7 cellular contexts compared by ENCODE assay signal in genomic region chr13:32045963-32046785, GRCh38. TPM values are rescaled to one million over a fixed set of nuclear protein-coding genes. Genes with fewer than 3 reads are reported as not detected.
DNase-seq lines count a peak whose midpoint lies in the region; ATAC-seq lines count a peak whose summit lies in the region.

No MANE protein-coding gene starts in this region.

- intact Hi-C loops in dendritic cell treated with granulocyte-macrophage colony-stimulating factor and Interleukin-4, amounts not matched to agents 40 ng/mL and 50 ng/mL, for 4 days (cut with micrococcal nuclease), result loop anchor here (5.0 kb wide), 1 partner anchor 71 kb away; no protein-coding TSS in a partner anchor
- intact Hi-C loops in naive thymus-derived CD4-positive, alpha-beta T cell (cut with micrococcal nuclease), result loop anchor here (1.0 to 5.0 kb wide), 5 partner anchors 9 to 491 kb away; partner anchors contain the start of genes FRY (in 2 of the 2) and N4BP2L2 (in 1 of the 2)

- no peaks in the 10 kb centered on the region for H3K27me3 Mint-ChIP-seq in dendritic cell treated with granulocyte-macrophage colony-stimulating factor and Interleukin-4, amounts not matched to agents 40 ng/mL and 50 ng/mL, for 4 days
- H3K27me3 Mint-ChIP-seq in naive thymus-derived CD4-positive, alpha-beta T cell, result peaks cover 0 to 15% (median 0%) of the 10 kb centered on the region in 5 donors

- DNase-seq in HT-29 (ENCODE audit: low spot score), result peak; percentile 49
- peak; percentile 97 for DNase-seq in NOMO-1 treated with DMSO at 0.1 percent for 48 hours (lab: John Stamatoyannopoulos, UW; ENCODE audit: unreplicated experiment)
- peak in 6 of 9 donors; percentile 24 to 55 (median 51) for DNase-seq in naive thymus-derived CD4-positive, alpha-beta T cell

- CTCF ChIA-PET in naive thymus-derived CD4-positive, alpha-beta T cell (lab: Charles Lee), result interaction anchor here (1.5 kb wide), 1 partner anchor 23 kb away, joined by 4 read pairs; no protein-coding TSS in a partner anchor

- peaks cover 0 to 48% of the 10 kb centered on the region in 2 donors for H3K4me1 ChIP-seq in naive thymus-derived CD4-positive, alpha-beta T cell (ENCODE audit: control insufficient read depth in 2 of 2, insufficient read depth in 2 of 2, low read length in 2 of 2)

- H3K9me3 Mint-ChIP-seq in dendritic cell treated with granulocyte-macrophage colony-stimulating factor and Interleukin-4, amounts not matched to agents 40 ng/mL and 50 ng/mL, for 4 days, result peaks cover 6% of the 10 kb centered on the region
- peaks cover 0 to 11% (median 0%) of the 10 kb centered on the region in 11 donors for H3K9me3 Mint-ChIP-seq in naive thymus-derived CD4-positive, alpha-beta T cell

- H3K27me3 ChIP-seq in naive thymus-derived CD4-positive, alpha-beta T cell (ENCODE audit: control insufficient read depth in 2 of 2, insufficient read depth in 2 of 2, low read length in 2 of 2), result no peaks in the 10 kb centered on the region

- peaks cover 6% of the 10 kb centered on the region for H3K36me3 Mint-ChIP-seq in dendritic cell treated with granulocyte-macrophage colony-stimulating factor and Interleukin-4, amounts not matched to agents 40 ng/mL and 50 ng/mL, for 4 days (ENCODE audit: low read depth)
- H3K36me3 Mint-ChIP-seq in naive thymus-derived CD4-positive, alpha-beta T cell, result peaks cover 0 to 28% (median 3%) of the 10 kb centered on the region in 5 donors

- peak; percentile 65 for ATAC-seq in naive thymus-derived CD4-positive, alpha-beta T cell
- ATAC-seq in GM19023 (IDR thresholded peaks at IDR 0.05; ENCODE audit: unreplicated experiment), result no peak
- no peak for ATAC-seq in HG02571 (IDR thresholded peaks at IDR 0.05; ENCODE audit: unreplicated experiment)
- ATAC-seq in HG03460 (IDR thresholded peaks at IDR 0.05; ENCODE audit: unreplicated experiment), result no peak

- H3K27ac ChIP-seq in naive thymus-derived CD4-positive, alpha-beta T cell (ENCODE audit: low read depth, low read length), result no peak overlapping the region

- H3K4me1 Mint-ChIP-seq in dendritic cell treated with granulocyte-macrophage colony-stimulating factor and Interleukin-4, amounts not matched to agents 40 ng/mL and 50 ng/mL, for 4 days (ENCODE audit: low read depth), result peaks cover 70% of the 10 kb centered on the region
- peaks cover 10 to 79% (median 62%) of the 10 kb centered on the region in 7 donors for H3K4me1 Mint-ChIP-seq in naive thymus-derived CD4-positive, alpha-beta T cell

- H3K27ac Mint-ChIP-seq in dendritic cell treated with granulocyte-macrophage colony-stimulating factor and Interleukin-4, amounts not matched to agents 40 ng/mL and 50 ng/mL, for 4 days, result peak overlapping the region; percentile 80
- H3K27ac Mint-ChIP-seq in naive thymus-derived CD4-positive, alpha-beta T cell, result peak overlapping the region; percentile 23 to 86 (median 76)

- H3K9me3 ChIP-seq in naive thymus-derived CD4-positive, alpha-beta T cell (ENCODE audit: control insufficient read depth in 2 of 3, low read length in 3 of 3), result no peaks in the 10 kb centered on the region

- peak overlapping the region; percentile 26 for H3K4me3 Mint-ChIP-seq in dendritic cell treated with granulocyte-macrophage colony-stimulating factor and Interleukin-4, amounts not matched to agents 40 ng/mL and 50 ng/mL, for 4 days
- peak overlapping the region in 9 of 10 donors; percentile 20 to 72 (median 65) for H3K4me3 Mint-ChIP-seq in naive thymus-derived CD4-positive, alpha-beta T cell

- H3K4me3 ChIP-seq in naive thymus-derived CD4-positive, alpha-beta T cell (ENCODE audit: low read length), result no peak overlapping the region

- no peaks in the 10 kb centered on the region for H3K36me3 ChIP-seq in naive thymus-derived CD4-positive, alpha-beta T cell (ENCODE audit: control insufficient read depth in 2 of 3, insufficient read depth in 3 of 3, low read length in 3 of 3)

- POLR2A ChIA-PET in naive thymus-derived CD4-positive, alpha-beta T cell (lab: Charles Lee), result interaction anchor here (0.7 to 4.0 kb wide), 4 partner anchors 9 to 58 kb away, joined by 3 to 23 read pairs (median 4); partner anchors contain the start of gene FRY

RNA-seq across cellular contexts. Expression of gene FRY, which starts 14.6 kb away (rescaled TPM):
- total RNA-seq in HT-29 (2014; rRNA removed; shearing (Covaris generic)), result 23.9 and 29.4 TPM in 2 replicates
- total RNA-seq in naive thymus-derived CD4-positive, alpha-beta T cell, result 10 to 100 TPM in 4 of 5 experiments, 1 to 10 TPM in 1; 9.9 to 39.9 (median 24.0) TPM
- polyA plus RNA-seq in naive thymus-derived CD4-positive, alpha-beta T cell, result 1 to 10 TPM; 2.2 to 6.4 TPM
